In genomic region chr17:7208027-7208571, GRCh38 we compare ENCODE assay signal across 21 cellular contexts. TPM values are rescaled to one million over a fixed set of nuclear protein-coding genes. Genes with fewer than 3 reads are reported as not detected.
DNase-seq lines count a peak whose midpoint lies in the region; ATAC-seq and TF ChIP-seq lines count a peak whose summit lies in the region.
"Had no signal": no experiment of that assay in that cellular context is flagged by ENCODE, and none has a peak within 500 bp of the region (broad histone marks: within the 10 kb centered on the region; RNA-seq: fewer than 3 reads in every experiment).

No MANE protein-coding gene starts in this region.

- H3K9me3 ChIP-seq in CD4-positive, alpha-beta memory T cell (ENCODE audit: control insufficient read depth in 1 of 2, low read length in 2 of 2): no peaks in the 10 kb centered on the region
- H3K9me3 ChIP-seq in endodermal cell (ENCODE audit: control insufficient read depth, low read length) (no peaks in the 10 kb centered on the region), mucosa of descending colon (no peaks in the 10 kb centered on the region)

- H3K4me3 ChIP-seq in CD4-positive, alpha-beta memory T cell (ENCODE audit: low read length in 2 of 2): no peak overlapping the region
- no peak overlapping the region for H3K4me3 ChIP-seq in endodermal cell (ENCODE audit: low read length)
- H3K4me3 ChIP-seq in mucosa of descending colon: no peak overlapping the region
- H3K4me3 ChIP-seq in foreskin fibroblast (ENCODE audit: low read depth in 1 of 2, low read length in 2 of 2): no peak overlapping the region

- peak in 1 of 5 donors; percentile 40 for DNase-seq in CD4-positive, alpha-beta memory T cell
- DNase-seq in NCI-H82 (lab: John Stamatoyannopoulos, UW): peak; percentile 96
- peak; percentile 87 for DNase-seq in endodermal cell
- DNase-seq in mucosa of descending colon: peak in 2 of 3 donors; percentile 27 to 57
- DNase-seq in stimulated activated CD4-positive, alpha-beta T cell treated with anti-CD3 and anti-CD28 coated beads, Interleukin-15, amount 100 ng/mL, for 24 hours: no peak
- no peak for DNase-seq in activated effector memory CD4-positive, alpha-beta T cell treated with Interleukin-2 at 50 U/mL for 16 hours
- DNase-seq in foreskin fibroblast: no peak
- DNase-seq: activated CD4-positive, alpha-beta T cell treated with anti-CD3 and anti-CD28 coated beads for 1 hour; activated gamma-delta T cell; DMS79 treated with DMSO at 0.1 percent for 48 hours; foreskin keratinocyte; mammary epithelial cell; NCI-H187; nucleus accumbens; SIG-M5; stimulated activated CD4-positive, alpha-beta T cell treated with anti-CD3 and anti-CD28 coated beads, Interleukin-2, amount 100 ng/mL, for 24 hours had no signal

- intact Hi-C loops in CD4-positive, alpha-beta memory T cell (cut with micrococcal nuclease): no loop called here
- intact Hi-C loops in mucosa of descending colon (cut with DNase I, micrococcal nuclease): no loop called here

- peaks cover 22% of the 10 kb centered on the region for H3K4me1 ChIP-seq in CD4-positive, alpha-beta memory T cell (ENCODE audit: insufficient read depth, low read length)
- peaks cover 4% of the 10 kb centered on the region for H3K4me1 ChIP-seq in endodermal cell (ENCODE audit: control insufficient read depth, insufficient read depth, low read length)
- H3K4me1 ChIP-seq in mucosa of descending colon (ENCODE audit: low read depth): peaks cover 3% of the 10 kb centered on the region
- H3K4me1 ChIP-seq: foreskin keratinocyte had no signal

- H3K27ac ChIP-seq in CD4-positive, alpha-beta memory T cell (ENCODE audit: low read depth, low read length): no peak overlapping the region
- peak overlapping the region; percentile 32 for H3K27ac ChIP-seq in endodermal cell (ENCODE audit: low read depth, low read length)
- H3K27ac ChIP-seq: foreskin keratinocyte had no signal

- 60 to 75% methylated on average over 4 to 21 of the region's 21 CpGs for WGBS in endodermal cell (ENCODE audit: insufficient coverage in 1 of 2, insufficient read length in 1 of 2), 2 experiments

- CTCF ChIA-PET in CD4-positive, alpha-beta memory T cell (lab: Charles Lee; ENCODE audit: partially characterized antibody): interaction anchor here (1.2 kb wide), 1 partner anchor 26 kb away, joined by 3 read pairs; the partner anchor contains the start of gene DVL2

- ATAC-seq in mucosa of descending colon (no peak), GM18867 (IDR thresholded peaks at IDR 0.05; ENCODE audit: unreplicated experiment) (no peak)
- ATAC-seq: CD8-positive, alpha-beta T cell; foreskin keratinocyte; sciatic nerve had no signal

- POLR2A ChIA-PET in CD4-positive, alpha-beta memory T cell (lab: Charles Lee; ENCODE audit: partially characterized antibody): interaction anchor here (0.6 to 1.6 kb wide), 5 partner anchors 9 to 172 kb away, joined by 3 to 5 read pairs (median 3); partner anchors contain the start of genes DLG4 and SLC16A13

- H3K36me3 Mint-ChIP-seq in CD4-positive, alpha-beta memory T cell: no peaks in the 10 kb centered on the region
- H3K36me3 Mint-ChIP-seq in endodermal cell (ENCODE audit: low read depth): peaks cover under 1% of the 10 kb centered on the region
- H3K36me3 Mint-ChIP-seq: CD8-positive, alpha-beta T cell had no signal

- no peak overlapping the region for H3K9ac ChIP-seq in endodermal cell (ENCODE audit: extremely low read depth, low read length, poor library complexity, severe bottlenecking)

- H3K27ac Mint-ChIP-seq in CD4-positive, alpha-beta memory T cell: peak overlapping the region in 4 of 7 donors; percentile 1 to 70 (median 54)
- no peak overlapping the region for H3K27ac Mint-ChIP-seq in endodermal cell
- H3K27ac Mint-ChIP-seq: CD8-positive, alpha-beta T cell; T-helper 2 cell treated with Interferon-gamma antibody and Interleukin-4, amounts not matched to agents 5 μg/mL and 100 μg/mL, for 36 hours had no signal

- no peaks in the 10 kb centered on the region for H3K36me3 ChIP-seq in CD4-positive, alpha-beta memory T cell (ENCODE audit: insufficient read depth, low read length)
- H3K36me3 ChIP-seq in endodermal cell (ENCODE audit: control insufficient read depth, insufficient read depth, low read length) (peaks cover 5% of the 10 kb centered on the region), mucosa of descending colon (ENCODE audit: low read depth) (no peaks in the 10 kb centered on the region)

- TF ChIP-seq CTCF in endodermal cell (conservative IDR thresholded peaks at IDR 0.05): no peak
- no peak for TF ChIP-seq CTCF in mucosa of descending colon (IDR thresholded peaks at IDR 0.05)
- TF ChIP-seq CTCF in foreskin fibroblast (IDR thresholded peaks at IDR 0.05; ENCODE audit: low read depth, low read length): no peak

- peaks cover 0 to 3% (median 0%) of the 10 kb centered on the region in 8 donors for H3K9me3 Mint-ChIP-seq in CD4-positive, alpha-beta memory T cell
- no peaks in the 10 kb centered on the region for H3K9me3 Mint-ChIP-seq in endodermal cell
- H3K9me3 Mint-ChIP-seq: CD8-positive, alpha-beta T cell; IgD-negative memory B cell; T-helper 2 cell treated with Interferon-gamma antibody and Interleukin-4, amounts not matched to agents 5 μg/mL and 100 μg/mL, for 36 hours had no signal

- peaks cover 16 to 47% (median 30%) of the 10 kb centered on the region in 4 donors for H3K4me1 Mint-ChIP-seq in CD4-positive, alpha-beta memory T cell
- H3K4me1 Mint-ChIP-seq in endodermal cell: peaks cover 21% of the 10 kb centered on the region

- H3K27me3 ChIP-seq in CD4-positive, alpha-beta memory T cell (ENCODE audit: insufficient read depth, low read length): no peaks in the 10 kb centered on the region
- H3K27me3 ChIP-seq in endodermal cell (ENCODE audit: control insufficient read depth, insufficient read depth, low read length, poor library complexity, severe bottlenecking): no peaks in the 10 kb centered on the region
- H3K27me3 ChIP-seq: foreskin keratinocyte had no signal

- H3K4me3 Mint-ChIP-seq in CD4-positive, alpha-beta memory T cell: no peak overlapping the region
- peak overlapping the region; percentile 32 for H3K4me3 Mint-ChIP-seq in endodermal cell
- H3K4me3 Mint-ChIP-seq: CD8-positive, alpha-beta T cell; T-helper 2 cell treated with Interferon-gamma antibody and Interleukin-4, amounts not matched to agents 5 μg/mL and 100 μg/mL, for 36 hours had no signal

- H3K27me3 Mint-ChIP-seq in CD4-positive, alpha-beta memory T cell: peaks cover 0 to 10% of the 10 kb centered on the region in 2 donors
- H3K27me3 Mint-ChIP-seq in endodermal cell (ENCODE audit: insufficient read depth): peaks cover 24% of the 10 kb centered on the region

RNA-seq across cellular contexts. Expression of gene DLG4, which starts 11.5 kb away (rescaled TPM):
- total RNA-seq in CD4-positive, alpha-beta memory T cell: 1 to 10 TPM; 7.2 to 7.6 TPM
- under 1 TPM; 0.44 to 0.50 TPM for polyA plus RNA-seq in CD4-positive, alpha-beta memory T cell
- total RNA-seq in endodermal cell (10 to 100 TPM; 35.1 to 68.5 TPM), mucosa of descending colon (10 to 100 TPM in 1 of 3 donors, 1 to 10 TPM in 2; 4.1 to 34.5 (median 6.6) TPM)
- 76.0 TPM for polyA plus RNA-seq in endodermal cell (2013, experiment 1 of 2)
- 59.6 TPM for polyA plus RNA-seq in endodermal cell (2013, experiment 2 of 2)

RNA-seq across cellular contexts. Expression of gene ACADVL, which starts 11.6 kb away (rescaled TPM):
- total RNA-seq in CD4-positive, alpha-beta memory T cell: 100 to 1,000 TPM; 340 to 342 TPM
- polyA plus RNA-seq in CD4-positive, alpha-beta memory T cell: 100 to 1,000 TPM; 110 to 118 TPM
- total RNA-seq in endodermal cell: 100 to 1,000 TPM; 337 to 459 TPM
- polyA plus RNA-seq in endodermal cell (2013, experiment 1 of 2): 272 TPM
- polyA plus RNA-seq in endodermal cell (2013, experiment 2 of 2): 222 TPM
- total RNA-seq in mucosa of descending colon: 1,000 to 10,000 TPM in 1 of 3 donors, 100 to 1,000 TPM in 2; 729 to 1,007 (median 804) TPM

RNA-seq across cellular contexts. Expression of gene DVL2, which starts 26.2 kb away (rescaled TPM):
- total RNA-seq in CD4-positive, alpha-beta memory T cell: 10 to 100 TPM; 75.1 to 76.8 TPM
- 10 to 100 TPM; 22.0 to 23.7 TPM for polyA plus RNA-seq in CD4-positive, alpha-beta memory T cell
- total RNA-seq in endodermal cell: 100 to 1,000 TPM in 1 of 2 donors, 10 to 100 TPM in 1; 98.2 to 116 TPM
- polyA plus RNA-seq in endodermal cell (2013, experiment 1 of 2): 77.0 TPM
- 76.3 TPM for polyA plus RNA-seq in endodermal cell (2013, experiment 2 of 2)
- 10 to 100 TPM; 33.4 to 52.0 (median 36.0) TPM for total RNA-seq in mucosa of descending colon

RNA-seq across cellular contexts. Expression of gene ASGR1, which starts 28.9 kb away (rescaled TPM):
- total RNA-seq in CD4-positive, alpha-beta memory T cell: not detected
- not detected for polyA plus RNA-seq in CD4-positive, alpha-beta memory T cell
- total RNA-seq in endodermal cell (10 to 100 TPM in 1 of 2 donors, 1 to 10 TPM in 1; 6.8 to 14.2 TPM), mucosa of descending colon (1 to 10 TPM in 2 of 3 donors, under 1 TPM in 1; 0.35 to 1.6 (median 1.2) TPM)
- 16.5 TPM for polyA plus RNA-seq in endodermal cell (2013, experiment 1 of 2)
- polyA plus RNA-seq in endodermal cell (2013, experiment 2 of 2): 17.6 TPM

RNA-seq across cellular contexts. Expression of gene PHF23, which starts 31.2 kb away (rescaled TPM):
- total RNA-seq in CD4-positive, alpha-beta memory T cell: 10 to 100 TPM; 45.8 to 55.8 TPM
- 10 to 100 TPM; 11.4 to 29.8 TPM for polyA plus RNA-seq in CD4-positive, alpha-beta memory T cell
- total RNA-seq in endodermal cell: 10 to 100 TPM; 67.3 to 71.6 TPM
- 59.3 TPM for polyA plus RNA-seq in endodermal cell (2013, experiment 1 of 2)
- 53.4 TPM for polyA plus RNA-seq in endodermal cell (2013, experiment 2 of 2)
- 10 to 100 TPM; 36.0 to 49.8 (median 36.8) TPM for total RNA-seq in mucosa of descending colon

Comparison
In these comparisons a context has a peak if more than half of its experiments do, and no peak if none do; other contexts are left out.
1. DNase-seq: peak in NCI-H82 (single experiment), endodermal cell (single experiment) and mucosa of descending colon (2 of 3); none in stimulated activated CD4-positive, alpha-beta T cell treated with anti-CD3 and anti-CD28 coated beads, Interleukin-15, amount 100 ng/mL, for 24 hours (single experiment), activated effector memory CD4-positive, alpha-beta T cell treated with Interleukin-2 at 50 U/mL for 16 hours (single experiment) and foreskin fibroblast (0 of 2).